In the genomic region with DNA sequence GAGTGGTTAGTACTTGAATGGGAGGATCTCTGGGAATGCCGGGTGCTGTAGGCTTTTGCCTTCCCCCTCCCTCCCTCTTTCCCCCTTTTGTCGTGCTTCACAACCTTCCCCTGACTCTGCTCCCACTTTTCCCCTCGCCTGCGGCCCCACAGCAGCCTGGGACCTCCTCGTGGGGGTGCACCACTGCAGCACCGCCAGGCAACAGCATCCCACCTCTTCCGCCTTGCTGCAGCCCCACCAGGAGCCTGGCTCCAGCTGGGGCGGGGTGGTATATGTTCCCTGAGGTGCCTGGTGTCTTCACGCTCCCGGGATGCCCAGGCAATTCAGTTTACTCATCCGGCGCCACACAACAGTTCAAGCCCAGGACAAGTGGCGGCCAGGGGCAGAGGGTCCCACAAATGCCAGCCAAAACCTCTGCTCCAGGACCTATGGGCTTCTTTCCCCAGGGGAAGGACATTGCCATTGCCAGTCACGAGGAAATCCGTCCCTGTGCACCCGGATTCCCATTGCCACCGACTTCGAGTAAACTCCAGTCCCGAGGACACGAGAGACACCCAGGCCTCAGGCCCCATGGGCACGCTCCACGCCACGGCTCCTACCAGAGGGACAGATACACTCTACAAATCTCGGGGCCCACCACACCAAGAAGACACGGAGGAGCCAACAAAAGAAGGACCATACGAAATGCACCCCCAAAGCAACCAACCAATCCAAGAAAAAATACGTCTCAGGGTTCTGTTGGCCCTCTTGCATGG, we compare ENCODE assay signal across 16 cellular contexts.
DNase-seq lines count a peak whose midpoint lies in the region; ATAC-seq and TF ChIP-seq lines count a peak whose summit lies in the region.
"Had no signal": no experiment of that assay in that cellular context is flagged by ENCODE, and none has a peak within 500 bp of the region (broad histone marks: within the 10 kb centered on the region; RNA-seq: fewer than 3 reads in every experiment).

No MANE protein-coding gene starts in this region.

- peaks cover 3% of the 10 kb centered on the region for H3K9me3 Mint-ChIP-seq in activated CD4-positive, alpha-beta T cell treated with anti-CD3 and anti-CD28 coated beads, Interleukin-2, amount 10 ng/mL, durations not matched to agents 24 days and 14 days
- peaks cover 25% of the 10 kb centered on the region for H3K9me3 Mint-ChIP-seq in osteocyte (ENCODE audit: unreplicated experiment)
- H3K9me3 Mint-ChIP-seq: CD4-positive, alpha-beta T cell had no signal

- H3K27me3 Mint-ChIP-seq in activated CD4-positive, alpha-beta T cell treated with anti-CD3 and anti-CD28 coated beads, Interleukin-2, amount 10 ng/mL, durations not matched to agents 24 days and 14 days: no peaks in the 10 kb centered on the region
- no peaks in the 10 kb centered on the region for H3K27me3 Mint-ChIP-seq in osteocyte (ENCODE audit: unreplicated experiment)
- H3K27me3 Mint-ChIP-seq: CD4-positive, alpha-beta T cell had no signal

- no peak overlapping the region for H3K4me3 Mint-ChIP-seq in activated CD4-positive, alpha-beta T cell treated with anti-CD3 and anti-CD28 coated beads, Interleukin-2, amount 10 ng/mL, durations not matched to agents 24 days and 14 days
- no peak overlapping the region for H3K4me3 Mint-ChIP-seq in osteocyte (ENCODE audit: unreplicated experiment)
- H3K4me3 Mint-ChIP-seq: CD14-positive monocyte; CD4-positive, alpha-beta T cell; CD8-positive, alpha-beta memory T cell; GM23338; H9 had no signal

- no peak overlapping the region for H3K27ac Mint-ChIP-seq in activated CD4-positive, alpha-beta T cell treated with anti-CD3 and anti-CD28 coated beads, Interleukin-2, amount 10 ng/mL, durations not matched to agents 24 days and 14 days
- no peak overlapping the region for H3K27ac Mint-ChIP-seq in osteocyte (ENCODE audit: unreplicated experiment)
- H3K27ac Mint-ChIP-seq: CD14-positive monocyte; CD4-positive, alpha-beta T cell; GM23338; H9 had no signal

- ATAC-seq in HG02870 (IDR thresholded peaks at IDR 0.05; ENCODE audit: unreplicated experiment): no peak
- ATAC-seq: GM23338, HCT116 had no signal

- peak; percentile 27 for DNase-seq in activated CD4-positive, alpha-beta T cell treated with anti-CD3 and anti-CD28 coated beads, Interleukin-2, amount 10 ng/mL, durations not matched to agents 24 days and 14 days
- no peak for DNase-seq in activated CD4-positive, alpha-beta T cell treated with anti-CD3 and anti-CD28 coated beads for 1 hour
- DNase-seq in mesenteric fat pad (ENCODE audit: low spot score) (peak; percentile 79), osteocyte (ENCODE audit: extremely low spot score, unreplicated experiment) (peak; percentile 77)
- DNase-seq in effector CD8-positive, alpha-beta T cell (lab: John Stamatoyannopoulos, UW): no peak
- DNase-seq: AML-193; CD4-positive, alpha-beta T cell; CD8-positive, alpha-beta memory T cell; DMS53; DMS79 treated with DMSO at 0.1 percent for 48 hours; GF-D8; H9 had no signal

- intact Hi-C loops in activated CD4-positive, alpha-beta T cell treated with anti-CD3 and anti-CD28 coated beads, Interleukin-2, amount 10 ng/mL, durations not matched to agents 24 days and 14 days (cut with micrococcal nuclease): no loop called here

- no peak for TF ChIP-seq CTCF in osteocyte (IDR thresholded peaks at IDR 0.05)

- H3K4me1 Mint-ChIP-seq in activated CD4-positive, alpha-beta T cell treated with anti-CD3 and anti-CD28 coated beads, Interleukin-2, amount 10 ng/mL, durations not matched to agents 24 days and 14 days: no peaks in the 10 kb centered on the region
- no peaks in the 10 kb centered on the region for H3K4me1 Mint-ChIP-seq in osteocyte (ENCODE audit: unreplicated experiment)
- H3K4me1 Mint-ChIP-seq: CD14-positive monocyte, GM23338, H9 had no signal

- no peaks in the 10 kb centered on the region for H3K36me3 Mint-ChIP-seq in activated CD4-positive, alpha-beta T cell treated with anti-CD3 and anti-CD28 coated beads, Interleukin-2, amount 10 ng/mL, durations not matched to agents 24 days and 14 days (ENCODE audit: low read depth)
- H3K36me3 Mint-ChIP-seq in osteocyte (ENCODE audit: unreplicated experiment): no peaks in the 10 kb centered on the region
- H3K36me3 Mint-ChIP-seq: CD14-positive monocyte; CD8-positive, alpha-beta memory T cell had no signal

Comparison
In these comparisons a context has a peak if more than half of its experiments do, and no peak if none do; other contexts are left out.
1. DNase-seq: peak in activated CD4-positive, alpha-beta T cell treated with anti-CD3 and anti-CD28 coated beads, Interleukin-2, amount 10 ng/mL, durations not matched to agents 24 days and 14 days (single experiment), mesenteric fat pad (single experiment) and osteocyte (single experiment); none in activated CD4-positive, alpha-beta T cell treated with anti-CD3 and anti-CD28 coated beads for 1 hour (single experiment) and effector CD8-positive, alpha-beta T cell (single experiment).